ENCODE assay signal across 9 cellular contexts in the genomic region with DNA sequence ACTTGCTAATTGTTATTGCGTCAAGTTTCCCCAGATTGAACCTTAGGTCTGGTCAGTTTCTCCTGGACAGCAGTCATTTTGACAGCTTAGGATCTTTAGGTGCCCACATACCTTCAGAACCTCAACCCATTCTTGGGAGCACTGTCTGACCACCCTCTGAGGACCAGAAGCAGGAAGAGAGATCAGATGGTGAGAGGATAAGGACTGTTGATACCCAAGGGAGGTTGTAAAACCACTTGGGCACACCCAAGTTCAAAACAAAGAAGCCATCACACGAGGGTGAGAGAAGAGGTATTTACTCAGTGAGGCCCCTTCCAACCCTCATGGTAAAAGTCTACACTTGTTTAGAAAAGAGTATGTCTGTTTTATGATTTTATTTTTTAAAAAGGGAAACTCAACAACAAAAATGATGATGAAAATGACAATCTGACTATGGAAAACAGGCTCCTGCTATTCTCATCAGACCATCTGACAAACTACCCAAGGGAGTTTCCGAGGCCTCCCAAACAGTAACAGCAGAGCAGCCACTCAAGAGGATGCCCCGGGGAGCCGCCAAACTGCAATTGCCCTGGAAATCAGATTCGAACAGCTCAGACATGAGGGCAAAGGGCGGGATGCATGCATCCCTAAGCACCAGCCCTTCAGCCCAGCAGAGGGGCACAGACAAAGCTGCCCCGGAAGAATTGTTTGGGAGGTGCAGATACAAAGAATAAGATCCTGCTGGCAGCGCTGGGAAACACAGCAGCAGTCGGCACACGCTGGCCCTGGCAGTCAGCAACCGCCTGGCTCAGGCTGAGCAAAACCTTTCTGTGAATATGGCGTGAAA.
DNase-seq lines count a peak whose midpoint lies in the region; ATAC-seq and TF ChIP-seq lines count a peak whose summit lies in the region.
"Had no signal": no experiment of that assay in that cellular context is flagged by ENCODE, and none has a peak within 500 bp of the region (broad histone marks: within the 10 kb centered on the region; RNA-seq: fewer than 3 reads in every experiment).

No MANE protein-coding gene starts in this region.

- no peaks in the 10 kb centered on the region for H3K36me3 Mint-ChIP-seq in stimulated activated naive B cell treated with anti-CD40 and anti-IgM and Interleukin-4, amounts not matched to agents 10 μg/mL and 1 μg/mL and 100 μg/mL, for 72 hours

- H3K4me3 ChIP-seq in left ventricle myocardium inferior: no peak overlapping the region
- H3K4me3 ChIP-seq: upper lobe of left lung had no signal

- H3K27me3 ChIP-seq in left ventricle myocardium inferior (ENCODE audit: low read depth): no peaks in the 10 kb centered on the region
- H3K27me3 ChIP-seq: upper lobe of left lung had no signal

- H3K4me1 ChIP-seq in left ventricle myocardium inferior: peaks cover 66% of the 10 kb centered on the region

- no peaks in the 10 kb centered on the region for H3K9me3 ChIP-seq in left ventricle myocardium inferior (replicated peaks)
- H3K9me3 ChIP-seq: upper lobe of left lung had no signal

- intact Hi-C loops in Right ventricle myocardium inferior (cut with DNase I): no loop called here
- intact Hi-C loops in cardiac septum (cut with DNase I): no loop called here
- intact Hi-C loops in left ventricle myocardium inferior (cut with micrococcal nuclease): no loop called here

- ATAC-seq in Right ventricle myocardium inferior (peak; percentile 40), HG03439 (IDR thresholded peaks at IDR 0.05; ENCODE audit: unreplicated experiment) (no peak), GM21825 (IDR thresholded peaks at IDR 0.05; ENCODE audit: unreplicated experiment) (no peak), GM21576 (IDR thresholded peaks at IDR 0.05; ENCODE audit: unreplicated experiment) (no peak)
- peak; percentile 56 to 61 for ATAC-seq in stimulated activated naive B cell treated with anti-CD40 and anti-IgM and Interleukin-4, amounts not matched to agents 10 μg/mL and 1 μg/mL and 100 μg/mL, for 72 hours (replicated peaks)

- DNase-seq in Right ventricle myocardium inferior (ENCODE audit: missing footprints) (no peak), cardiac septum (ENCODE audit: low spot score) (no peak), NCI-H526 (lab: John Stamatoyannopoulos, UW) (peak; percentile 5 to 60), left ventricle myocardium inferior (peak; percentile 27)
- peak; percentile 23 for DNase-seq in stimulated activated naive B cell treated with anti-CD40 and anti-IgM and Interleukin-4, amounts not matched to agents 10 μg/mL and 1 μg/mL and 100 μg/mL, for 72 hours

- peak overlapping the region; percentile 71 for H3K27ac ChIP-seq in left ventricle myocardium inferior (replicated peaks)

- TF ChIP-seq CTCF in left ventricle myocardium inferior (IDR thresholded peaks at IDR 0.05; ENCODE audit: borderline replicate concordance): peak; percentile 43

- peak overlapping the region; percentile 94 for H3K27ac Mint-ChIP-seq in stimulated activated naive B cell treated with anti-CD40 and anti-IgM and Interleukin-4, amounts not matched to agents 10 μg/mL and 1 μg/mL and 100 μg/mL, for 72 hours

- peaks cover 53 to 80% of the 10 kb centered on the region in 2 donors for H3K4me1 Mint-ChIP-seq in stimulated activated naive B cell treated with anti-CD40 and anti-IgM and Interleukin-4, amounts not matched to agents 10 μg/mL and 1 μg/mL and 100 μg/mL, for 72 hours

- no peaks in the 10 kb centered on the region for H3K27me3 Mint-ChIP-seq in stimulated activated naive B cell treated with anti-CD40 and anti-IgM and Interleukin-4, amounts not matched to agents 10 μg/mL and 1 μg/mL and 100 μg/mL, for 72 hours

- H3K4me3 Mint-ChIP-seq in stimulated activated naive B cell treated with anti-CD40 and anti-IgM and Interleukin-4, amounts not matched to agents 10 μg/mL and 1 μg/mL and 100 μg/mL, for 72 hours: peak overlapping the region; percentile 68 to 78

- H3K9me3 Mint-ChIP-seq in stimulated activated naive B cell treated with anti-CD40 and anti-IgM and Interleukin-4, amounts not matched to agents 10 μg/mL and 1 μg/mL and 100 μg/mL, for 72 hours: no peaks in the 10 kb centered on the region

- H3K36me3 ChIP-seq in left ventricle myocardium inferior: no peaks in the 10 kb centered on the region
- H3K36me3 ChIP-seq: upper lobe of left lung had no signal

Comparison
In these comparisons a context has a peak if more than half of its experiments do, and no peak if none do; other contexts are left out.
1. DNase-seq: peak in NCI-H526 (2 of 2), left ventricle myocardium inferior (single experiment) and stimulated activated naive B cell treated with anti-CD40 and anti-IgM and Interleukin-4, amounts not matched to agents 10 μg/mL and 1 μg/mL and 100 μg/mL, for 72 hours (single experiment); none in Right ventricle myocardium inferior (single experiment) and cardiac septum (single experiment).
2. ATAC-seq: peak in Right ventricle myocardium inferior (single experiment) and stimulated activated naive B cell treated with anti-CD40 and anti-IgM and Interleukin-4, amounts not matched to agents 10 μg/mL and 1 μg/mL and 100 μg/mL, for 72 hours (2 of 2); none in HG03439 (single experiment), GM21825 (single experiment) and GM21576 (single experiment).